In the genomic region with DNA sequence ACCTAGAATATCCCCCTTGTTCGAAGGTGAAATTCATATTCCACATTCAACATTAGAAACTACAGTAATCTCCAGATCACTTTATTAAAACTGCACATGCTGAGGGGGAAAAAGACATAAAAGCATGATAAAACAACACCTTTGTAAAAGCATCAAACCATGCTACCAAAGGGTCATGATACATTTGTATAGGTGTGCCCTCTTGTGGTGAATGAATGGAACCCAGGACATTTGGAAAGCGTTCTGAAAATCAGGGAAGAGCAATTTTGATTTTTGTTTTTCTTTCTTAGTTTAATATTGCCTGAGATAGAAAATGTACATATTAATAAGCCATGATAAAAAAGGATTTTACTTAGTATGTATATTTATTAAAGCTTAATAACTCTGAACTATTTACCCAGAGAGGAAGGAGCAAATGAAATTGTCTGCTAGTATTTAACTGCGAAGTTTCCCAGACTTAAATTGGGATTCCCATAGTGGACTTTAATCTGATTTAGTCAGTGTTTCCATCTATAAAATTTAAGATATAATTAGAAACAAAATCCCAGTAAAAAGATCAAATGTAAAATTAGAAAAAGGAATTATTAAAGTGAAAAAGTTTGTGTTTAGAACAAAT, we compare ENCODE assay signal across 9 cellular contexts.
DNase-seq lines count a peak whose midpoint lies in the region; ATAC-seq, FAIRE-seq and TF ChIP-seq lines count a peak whose summit lies in the region.
"Had no signal": no experiment of that assay in that cellular context is flagged by ENCODE, and none has a peak within 500 bp of the region (broad histone marks: within the 10 kb centered on the region; RNA-seq: fewer than 3 reads in every experiment).

No MANE protein-coding gene starts in this region.

- intact Hi-C loops in activated T-helper 2 cell treated with anti-CD3 and anti-CD28 coated beads, Interferon-gamma antibody, Interleukin-2, Interleukin-4, amounts not matched to agents 10 μg/mL and 5 μg/mL and 100 μg/mL, durations not matched to agents 14 hours and 24 hours and 36 hours (cut with micrococcal nuclease) = loop anchor here (2.0 kb wide), 1 partner anchor 796 kb away; no protein-coding TSS in a partner anchor

- no peaks in the 10 kb centered on the region for H3K36me3 Mint-ChIP-seq in activated T-helper 2 cell treated with anti-CD3 and anti-CD28 coated beads, Interferon-gamma antibody, Interleukin-2, Interleukin-4, amounts not matched to agents 10 μg/mL and 5 μg/mL and 100 μg/mL, durations not matched to agents 14 hours and 24 hours and 36 hours (ENCODE audit: low read depth)
- no peaks in the 10 kb centered on the region for H3K36me3 Mint-ChIP-seq in T-cell

- no peak overlapping the region for H3K9ac ChIP-seq in OCI-LY1 (ENCODE audit: low read length)

- no peaks in the 10 kb centered on the region for H3K27me3 Mint-ChIP-seq in activated T-helper 2 cell treated with anti-CD3 and anti-CD28 coated beads, Interferon-gamma antibody, Interleukin-2, Interleukin-4, amounts not matched to agents 10 μg/mL and 5 μg/mL and 100 μg/mL, durations not matched to agents 14 hours and 24 hours and 36 hours (ENCODE audit: low read depth)
- H3K27me3 Mint-ChIP-seq in T-cell = peaks cover 0 to 4% of the 10 kb centered on the region in 2 donors

- CTCF ChIA-PET in T-cell (lab: Charles Lee) = no interaction called here

- no peaks in the 10 kb centered on the region for H3F3A ChIP-seq in OCI-LY1 (ENCODE audit: insufficient read depth, low read length)

- no peaks in the 10 kb centered on the region for H3K4me1 ChIP-seq in OCI-LY1 (ENCODE audit: insufficient read depth, low read length, severe bottlenecking)

- peak; percentile 77 for FAIRE-seq in G401.6 (lab: Jason Lieb, UNC)

- H3K9me2 ChIP-seq in OCI-LY1 (ENCODE audit: low read depth, low read length) = no peaks in the 10 kb centered on the region

- H3K4me1 Mint-ChIP-seq in activated T-helper 2 cell treated with anti-CD3 and anti-CD28 coated beads, Interferon-gamma antibody, Interleukin-2, Interleukin-4, amounts not matched to agents 10 μg/mL and 5 μg/mL and 100 μg/mL, durations not matched to agents 14 hours and 24 hours and 36 hours (ENCODE audit: low read depth) = no peaks in the 10 kb centered on the region
- H3K4me1 Mint-ChIP-seq in T-cell = no peaks in the 10 kb centered on the region

- H3K9me3 ChIP-seq in OCI-LY1 (ENCODE audit: low read length) = no peaks in the 10 kb centered on the region
- H3K9me3 ChIP-seq: mucosa of descending colon had no signal

- no peaks in the 10 kb centered on the region for H3K9me3 Mint-ChIP-seq in activated T-helper 2 cell treated with anti-CD3 and anti-CD28 coated beads, Interferon-gamma antibody, Interleukin-2, Interleukin-4, amounts not matched to agents 10 μg/mL and 5 μg/mL and 100 μg/mL, durations not matched to agents 14 hours and 24 hours and 36 hours
- H3K9me3 Mint-ChIP-seq in T-cell = no peaks in the 10 kb centered on the region

- peak; percentile 20 for DNase-seq in HT1080 (ENCODE audit: low read depth)
- peak; percentile 51 for DNase-seq in epithelial cell of esophagus (ENCODE audit: low read depth)
- no peak for DNase-seq in retinal pigment epithelial cell (ENCODE audit: low read depth)
- DNase-seq in activated T-helper 2 cell treated with anti-CD3 and anti-CD28 coated beads, Interferon-gamma antibody, Interleukin-2, Interleukin-4, amounts not matched to agents 10 μg/mL and 5 μg/mL and 100 μg/mL, durations not matched to agents 14 hours and 24 hours and 36 hours (ENCODE audit: low spot score) = no peak
- no peak for DNase-seq in T-cell
- no peak for DNase-seq in AG08395 (ENCODE audit: low spot score)

- no peak for ATAC-seq in T-cell (replicated peaks in 1 of 4)
- ATAC-seq: mucosa of descending colon had no signal

- H4K20me1 ChIP-seq in OCI-LY1 (ENCODE audit: insufficient read depth, low read length) = no peaks in the 10 kb centered on the region; the same call in 1 of the 2 replicates

- TF ChIP-seq CTCF in OCI-LY1 (IDR thresholded peaks at IDR 0.05; ENCODE audit: low read length) (peak; percentile 64), epithelial cell of esophagus (IDR thresholded peaks at IDR 0.05; ENCODE audit: insufficient read depth, low read depth, low read length, missing control alignments) (peak; percentile 78), retinal pigment epithelial cell (conservative IDR thresholded peaks at IDR 0.05; ENCODE audit: low read depth, low read length) (peak; percentile 79)

- H3K36me3 ChIP-seq in OCI-LY1 (ENCODE audit: insufficient read depth, low read length) = no peaks in the 10 kb centered on the region

- POLR2A ChIA-PET in T-cell (lab: Charles Lee) = no interaction called here

- H3K4me3 ChIP-seq in OCI-LY1 (ENCODE audit: low read depth, low read length, poor library complexity, severe bottlenecking) = no peak overlapping the region
- H3K4me3 ChIP-seq in epithelial cell of esophagus (ENCODE audit: low read length) = no peak overlapping the region
- H3K4me3 ChIP-seq in retinal pigment epithelial cell (ENCODE audit: low read length) = no peak overlapping the region
- H3K4me3 ChIP-seq: mucosa of descending colon had no signal

- H3K27me3 ChIP-seq in OCI-LY1 (ENCODE audit: insufficient read depth, low read length) = no peaks in the 10 kb centered on the region

- no peak overlapping the region for H3K4me2 ChIP-seq in OCI-LY1 (ENCODE audit: low read length)

- H2AFZ ChIP-seq in OCI-LY1 (ENCODE audit: low read length) = no peak overlapping the region

- no peak overlapping the region for H3K4me3 Mint-ChIP-seq in activated T-helper 2 cell treated with anti-CD3 and anti-CD28 coated beads, Interferon-gamma antibody, Interleukin-2, Interleukin-4, amounts not matched to agents 10 μg/mL and 5 μg/mL and 100 μg/mL, durations not matched to agents 14 hours and 24 hours and 36 hours (ENCODE audit: low read depth)
- no peak overlapping the region for H3K4me3 Mint-ChIP-seq in T-cell

- H3K27ac ChIP-seq in OCI-LY1 (ENCODE audit: low read depth, low read length, poor library complexity, severe bottlenecking) = no peak overlapping the region

- no peaks in the 10 kb centered on the region for H3K79me2 ChIP-seq in OCI-LY1 (ENCODE audit: insufficient read depth, low read length)

- no peak overlapping the region for H3K27ac Mint-ChIP-seq in activated T-helper 2 cell treated with anti-CD3 and anti-CD28 coated beads, Interferon-gamma antibody, Interleukin-2, Interleukin-4, amounts not matched to agents 10 μg/mL and 5 μg/mL and 100 μg/mL, durations not matched to agents 14 hours and 24 hours and 36 hours
- no peak overlapping the region for H3K27ac Mint-ChIP-seq in T-cell

Comparison
In these comparisons a context has a peak if more than half of its experiments do, and no peak if none do; other contexts are left out.
1. DNase-seq: peak in HT1080 (single experiment) and epithelial cell of esophagus (single experiment); none in retinal pigment epithelial cell (single experiment), activated T-helper 2 cell treated with anti-CD3 and anti-CD28 coated beads, Interferon-gamma antibody, Interleukin-2, Interleukin-4, amounts not matched to agents 10 μg/mL and 5 μg/mL and 100 μg/mL, durations not matched to agents 14 hours and 24 hours and 36 hours (single experiment), T-cell (0 of 34) and AG08395 (single experiment).
2. Peak in every context shown above with its lines, with median percentiles within 50 percentile points of each other: CTCF ChIP-seq.